ENCODE assay signal across 27 cellular contexts in the genomic region with DNA sequence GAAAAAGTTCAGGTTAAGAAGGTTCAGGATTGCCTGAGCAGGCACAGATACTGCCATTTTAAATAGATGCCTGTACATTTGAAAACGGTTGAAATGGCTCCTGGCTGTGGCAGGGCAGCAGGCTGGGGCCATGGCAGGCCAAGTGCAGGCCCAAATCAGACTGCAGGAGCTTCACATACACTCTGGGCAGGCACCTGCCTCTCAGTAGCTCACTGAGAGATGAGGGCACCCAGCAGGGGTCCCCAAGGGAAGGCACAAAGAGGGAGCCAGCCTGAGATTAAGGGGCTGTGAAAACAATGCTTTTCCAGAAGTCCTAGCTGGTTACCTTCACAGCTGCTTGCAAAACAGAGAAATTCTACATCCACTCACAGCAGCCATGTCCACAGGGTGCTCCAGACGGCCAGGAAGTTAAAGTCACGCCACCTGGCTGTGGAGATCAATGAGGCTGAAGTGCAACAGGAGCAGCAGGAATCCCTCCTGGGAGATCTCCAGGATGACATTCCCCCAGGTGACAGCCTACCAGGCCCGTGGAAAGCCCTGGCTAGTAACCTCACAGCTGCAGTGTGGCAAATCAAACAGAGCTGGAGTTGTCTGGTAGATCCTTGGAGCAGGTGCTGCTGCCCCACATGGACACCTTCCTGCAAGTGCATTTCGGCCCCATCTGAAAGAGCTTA. TPM values are rescaled to one million over a fixed set of nuclear protein-coding genes. Genes with fewer than 3 reads are reported as not detected.
DNase-seq lines count a peak whose midpoint lies in the region; ATAC-seq, FAIRE-seq and TF ChIP-seq lines count a peak whose summit lies in the region.
"Had no signal": no experiment of that assay in that cellular context is flagged by ENCODE, and none has a peak within 500 bp of the region (broad histone marks: within the 10 kb centered on the region; RNA-seq: fewer than 3 reads in every experiment).

No MANE protein-coding gene starts in this region.

- FAIRE-seq in GM12892 (lab: Jason Lieb, UNC): no peak
- FAIRE-seq: GM12878 had no signal

- intact Hi-C loops in Panc1 (cut with micrococcal nuclease; ENCODE audit: unreplicated experiment): no loop called here
- intact Hi-C loops in naive thymus-derived CD4-positive, alpha-beta T cell (cut with micrococcal nuclease): no loop called here

- in situ Hi-C loops in Panc1 (cut with HindIII; ENCODE audit: low pct_unique_long_range_greater_than_20kb, low sequenced_read_pairs): no loop called here

- no peaks in the 10 kb centered on the region for H3K36me3 ChIP-seq in Panc1 (ENCODE audit: control insufficient read depth, insufficient read depth, low read length)
- no peaks in the 10 kb centered on the region for H3K36me3 ChIP-seq in naive thymus-derived CD4-positive, alpha-beta T cell (ENCODE audit: control insufficient read depth in 2 of 3, insufficient read depth in 3 of 3, low read length in 3 of 3)
- H3K36me3 ChIP-seq: BE2C, left lung, neutrophil, vagina had no signal

- CTCF ChIA-PET in Panc1 (lab: Charles Lee): interaction anchor here (1.2 kb wide), 1 partner anchor 61 kb away, joined by 3 read pairs; no protein-coding TSS in a partner anchor
- CTCF ChIA-PET in naive thymus-derived CD4-positive, alpha-beta T cell (lab: Charles Lee): no interaction called here

- no peak overlapping the region for H3K27ac Mint-ChIP-seq in osteocyte (ENCODE audit: unreplicated experiment)
- no peak overlapping the region for H3K27ac Mint-ChIP-seq in naive thymus-derived CD4-positive, alpha-beta T cell
- H3K27ac Mint-ChIP-seq: IgD-negative memory B cell had no signal

- H3K27ac ChIP-seq in Panc1 (ENCODE audit: low read length): no peak overlapping the region
- H3K27ac ChIP-seq in naive thymus-derived CD4-positive, alpha-beta T cell (ENCODE audit: low read depth, low read length): no peak overlapping the region
- H3K27ac ChIP-seq: HL-60, left lung, neutrophil, vagina had no signal

- peaks cover 2% of the 10 kb centered on the region for H3K36me3 Mint-ChIP-seq in osteocyte (ENCODE audit: unreplicated experiment)
- peaks cover 0 to 5% (median 4%) of the 10 kb centered on the region in 5 donors for H3K36me3 Mint-ChIP-seq in naive thymus-derived CD4-positive, alpha-beta T cell

- H3K27me3 Mint-ChIP-seq in osteocyte (ENCODE audit: unreplicated experiment): peaks cover 10% of the 10 kb centered on the region
- peaks cover 0 to 17% (median 0%) of the 10 kb centered on the region in 5 donors for H3K27me3 Mint-ChIP-seq in naive thymus-derived CD4-positive, alpha-beta T cell

- H3K4me1 Mint-ChIP-seq in osteocyte (ENCODE audit: unreplicated experiment): no peaks in the 10 kb centered on the region
- H3K4me1 Mint-ChIP-seq in naive thymus-derived CD4-positive, alpha-beta T cell: no peaks in the 10 kb centered on the region
- H3K4me1 Mint-ChIP-seq: central memory CD8-positive, alpha-beta T cell; IgD-negative memory B cell had no signal

- TF ChIP-seq CTCF in Panc1 (IDR thresholded peaks at IDR 0.05) (no peak), osteocyte (IDR thresholded peaks at IDR 0.05) (no peak)

- peaks cover 6% of the 10 kb centered on the region for H3K9me3 Mint-ChIP-seq in osteocyte (ENCODE audit: unreplicated experiment)
- H3K9me3 Mint-ChIP-seq in naive thymus-derived CD4-positive, alpha-beta T cell: peaks cover 3 to 23% (median 8%) of the 10 kb centered on the region in 11 donors

- no peak overlapping the region for H3K4me3 Mint-ChIP-seq in osteocyte (ENCODE audit: unreplicated experiment)
- no peak overlapping the region for H3K4me3 Mint-ChIP-seq in naive thymus-derived CD4-positive, alpha-beta T cell
- H3K4me3 Mint-ChIP-seq: central memory CD8-positive, alpha-beta T cell had no signal

- H3K9me3 ChIP-seq in Panc1 (ENCODE audit: control insufficient read depth, insufficient read depth, low read depth, low read length): peaks cover 6% of the 10 kb centered on the region; the same call in 1 of the 2 replicates
- peaks cover 0 to 5% (median 0%) of the 10 kb centered on the region in 3 experiments for H3K9me3 ChIP-seq in naive thymus-derived CD4-positive, alpha-beta T cell (ENCODE audit: control insufficient read depth in 2 of 3, low read length in 3 of 3)
- H3K9me3 ChIP-seq: BE2C, neutrophil had no signal

- no peak for TF ChIP-seq POLR2A in GM12892 (IDR thresholded peaks at IDR 0.05; ENCODE audit: low read depth, low read length)

- no peaks in the 10 kb centered on the region for H3K4me1 ChIP-seq in Panc1 (ENCODE audit: control insufficient read depth, insufficient read depth, low read length)
- no peaks in the 10 kb centered on the region for H3K4me1 ChIP-seq in naive thymus-derived CD4-positive, alpha-beta T cell (ENCODE audit: control insufficient read depth in 2 of 2, insufficient read depth in 2 of 2, low read length in 2 of 2)

- BruUV-seq in Panc1 (replicated peaks; lab: Mats Ljungman, UMichigan): no TSS peak

- 0 out of 2 replicates have a peak, but pooled peaks have one; percentile 17 for ATAC-seq in Panc1
- ATAC-seq in naive thymus-derived CD4-positive, alpha-beta T cell: no peak
- ATAC-seq: GM12878, left lung, mucosa of descending colon had no signal

- no peak overlapping the region for H3K4me3 ChIP-seq in Panc1 (ENCODE audit: low read depth in 2 of 2, low read length in 2 of 2)
- H3K4me3 ChIP-seq in naive thymus-derived CD4-positive, alpha-beta T cell (ENCODE audit: low read length): no peak overlapping the region
- H3K4me3 ChIP-seq: GM12878, left lung, mucosa of descending colon, vagina had no signal

- peak; percentile 13 for DNase-seq in NCI-H2196 (lab: John Stamatoyannopoulos, UW; ENCODE audit: unreplicated experiment)
- DNase-seq in NCI-H2196 treated with DMSO at 0.1 percent for 48 hours (lab: John Stamatoyannopoulos, UW; ENCODE audit: unreplicated experiment): no peak
- peak; percentile 98 for DNase-seq in NCI-H146 (lab: John Stamatoyannopoulos, UW)
- DNase-seq in Panc1 (ENCODE audit: low read depth, low spot score): no peak
- DNase-seq in osteocyte (ENCODE audit: extremely low spot score, unreplicated experiment): peak; percentile 75
- no peak for DNase-seq in hypothalamus (lab: John Stamatoyannopoulos, UW)
- no peak for DNase-seq in GM12892 (ENCODE audit: insufficient read length)
- DNase-seq in naive thymus-derived CD4-positive, alpha-beta T cell: no peak
- DNase-seq: activated naive CD4-positive, alpha-beta T cell; anterior cingulate cortex; BE2C; effector CD8-positive, alpha-beta T cell; GDM1; left lung; MM.1S; mucosa of descending colon; NCI-H2029 treated with DMSO at 0.1 percent for 48 hours; retina; stimulated activated CD4-positive, alpha-beta T cell treated with anti-CD3 and anti-CD28 coated beads, Interleukin-12 subunit alpha, Interleukin-12 subunit beta, amount 100 ng/mL, for 4 hours; SW 1271 had no signal

- POLR2A ChIA-PET in Panc1 (lab: Charles Lee): no interaction called here
- POLR2A ChIA-PET in naive thymus-derived CD4-positive, alpha-beta T cell (lab: Charles Lee): no interaction called here

- H3K27me3 ChIP-seq in Panc1 (ENCODE audit: control insufficient read depth, insufficient read depth, low read length): no peaks in the 10 kb centered on the region
- H3K27me3 ChIP-seq in naive thymus-derived CD4-positive, alpha-beta T cell (ENCODE audit: control insufficient read depth in 2 of 2, insufficient read depth in 2 of 2, low read length in 2 of 2): no peaks in the 10 kb centered on the region
- H3K27me3 ChIP-seq: BE2C, left lung, vagina had no signal

RNA-seq across cellular contexts. Expression of a gene that starts 6.2 kb away (rescaled TPM):
- total RNA-seq in Panc1 (2021; ENCODE audit: unreplicated experiment): 1.8 TPM
- 0.33 TPM for polyA plus RNA-seq in Panc1 (2012; ENCODE audit: insufficient read length)
- not detected in 2 replicates for total RNA-seq in osteocyte
- polyA plus RNA-seq in GM12892 (2012; ENCODE audit: missing spikeins): not detected
- total RNA-seq in naive thymus-derived CD4-positive, alpha-beta T cell: not detected
- not detected for polyA plus RNA-seq in naive thymus-derived CD4-positive, alpha-beta T cell
- total RNA-seq: glomerular endothelial cell, GM12878 had no signal
- polyA plus RNA-seq: GM12878, IgD-negative memory B cell had no signal

RNA-seq across cellular contexts. Expression of a gene that starts 18.8 kb away (rescaled TPM):
- total RNA-seq in Panc1 (2021; ENCODE audit: unreplicated experiment) (1.2 TPM), osteocyte (0.55 and 0.73 TPM in 2 replicates)
- 1.4 TPM for polyA plus RNA-seq in Panc1 (2012; ENCODE audit: insufficient read length)
- not detected for polyA plus RNA-seq in GM12892 (2012; ENCODE audit: missing spikeins)
- total RNA-seq in naive thymus-derived CD4-positive, alpha-beta T cell: not detected
- polyA plus RNA-seq in naive thymus-derived CD4-positive, alpha-beta T cell: not detected
- total RNA-seq: GM12878 had no signal
- polyA plus RNA-seq: GM12878, IgD-negative memory B cell had no signal

RNA-seq across cellular contexts. Expression of a gene that starts 37.7 kb away (rescaled TPM):
- total RNA-seq in Panc1 (2021; ENCODE audit: unreplicated experiment): 0.69 TPM
- polyA plus RNA-seq in Panc1 (2012; ENCODE audit: insufficient read length): 0.63 TPM
- total RNA-seq in osteocyte: 2.1 and 2.9 TPM in 2 replicates
- polyA plus RNA-seq in GM12892 (2012; ENCODE audit: missing spikeins): not detected
- total RNA-seq in naive thymus-derived CD4-positive, alpha-beta T cell: 1 to 10 TPM in 1 of 5 experiments, under 1 TPM in 3, not detected in 1; 0.27 to 1.0 (median 0.65) TPM
- polyA plus RNA-seq in naive thymus-derived CD4-positive, alpha-beta T cell: under 1 TPM in 1 of 2 donors, not detected in 1; 0.56 TPM
- total RNA-seq: vagina had no signal

RNA-seq across cellular contexts. Expression of a gene that starts 39.9 kb away (rescaled TPM):
- 151 TPM for total RNA-seq in Panc1 (2021; ENCODE audit: unreplicated experiment)
- 102 TPM for polyA plus RNA-seq in Panc1 (2012; ENCODE audit: insufficient read length)
- 59.6 and 75.2 TPM in 2 replicates for total RNA-seq in osteocyte
- not detected for polyA plus RNA-seq in GM12892 (2012; ENCODE audit: missing spikeins)
- total RNA-seq in naive thymus-derived CD4-positive, alpha-beta T cell: 1 to 10 TPM in 4 of 5 experiments, under 1 TPM in 1; 0.88 to 3.7 (median 2.8) TPM
- 1 to 10 TPM in 1 of 2 donors, under 1 TPM in 1; 0.76 to 1.5 TPM for polyA plus RNA-seq in naive thymus-derived CD4-positive, alpha-beta T cell

RNA-seq across cellular contexts. Expression of a gene that starts 59.7 kb away (rescaled TPM):
- total RNA-seq in Panc1 (2021; ENCODE audit: unreplicated experiment) (3.1 TPM), osteocyte (10.7 and 11.5 TPM in 2 replicates)
- 5.4 TPM for polyA plus RNA-seq in Panc1 (2012; ENCODE audit: insufficient read length)
- 0.08 TPM for polyA plus RNA-seq in GM12892 (2012; ENCODE audit: missing spikeins)
- 1 to 10 TPM in 1 of 5 experiments, not detected in 4; 1.4 TPM for total RNA-seq in naive thymus-derived CD4-positive, alpha-beta T cell
- not detected for polyA plus RNA-seq in naive thymus-derived CD4-positive, alpha-beta T cell
- total RNA-seq: GM12878, mucosa of descending colon, vagina had no signal
- polyA plus RNA-seq: IgD-negative memory B cell had no signal

Comparison
In these comparisons a context has a peak if more than half of its experiments do, and no peak if none do; other contexts are left out.
1. DNase-seq: peak in NCI-H2196 (single experiment), NCI-H146 (single experiment) and osteocyte (single experiment); none in NCI-H2196 treated with DMSO at 0.1 percent for 48 hours (single experiment), Panc1 (single experiment), hypothalamus (0 of 51), GM12892 (single experiment) and naive thymus-derived CD4-positive, alpha-beta T cell (0 of 9).